1 cellular context compared by ENCODE assay signal in the genomic region with DNA sequence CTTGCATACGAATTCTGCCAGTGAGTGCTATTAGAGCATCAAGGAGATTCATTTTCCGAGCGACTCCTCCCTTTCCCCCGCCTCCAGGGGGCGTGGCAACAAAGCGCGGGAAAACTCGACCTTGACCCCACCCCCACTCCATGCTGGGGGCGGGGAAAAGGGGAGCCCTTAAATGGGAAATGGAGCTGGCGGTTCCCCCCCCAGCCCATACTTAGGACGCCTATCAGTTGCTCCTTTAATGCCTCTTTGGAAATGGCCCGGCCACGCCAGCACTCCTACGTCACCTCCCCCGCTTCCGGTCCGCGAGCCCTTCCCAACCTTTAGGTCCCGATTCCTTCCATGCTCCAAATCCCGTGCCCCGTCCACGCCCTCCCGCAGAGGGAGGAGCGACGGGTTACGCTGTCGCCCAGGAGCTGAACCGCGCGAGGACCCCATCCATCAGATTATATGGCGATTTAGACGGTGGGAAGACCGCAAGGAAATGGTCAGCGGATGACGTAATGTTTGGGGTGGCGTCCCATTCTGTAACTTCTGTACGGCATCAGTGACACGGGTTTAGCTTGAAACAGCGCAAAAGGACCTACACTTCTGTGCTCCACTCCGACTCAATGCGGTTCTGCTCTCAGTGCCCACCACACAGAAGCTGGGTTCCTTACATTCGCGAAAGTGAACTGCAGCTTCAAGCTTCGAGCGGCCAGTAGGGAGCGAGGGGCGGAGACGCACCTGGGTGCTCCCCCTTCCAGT.
A peak's percentile ranks its signal among the peaks of the same experiment; 100 is the strongest.
TF ChIP-seq lines count a peak whose summit lies in the region.

No MANE protein-coding gene starts in this region.

TF ChIP-seq in K562, 482 proteins besides CTCF, POLR2A, EP300 and RAD21 (continued from another document and continues in another):
- TF ChIP-seq, protein P1, sequence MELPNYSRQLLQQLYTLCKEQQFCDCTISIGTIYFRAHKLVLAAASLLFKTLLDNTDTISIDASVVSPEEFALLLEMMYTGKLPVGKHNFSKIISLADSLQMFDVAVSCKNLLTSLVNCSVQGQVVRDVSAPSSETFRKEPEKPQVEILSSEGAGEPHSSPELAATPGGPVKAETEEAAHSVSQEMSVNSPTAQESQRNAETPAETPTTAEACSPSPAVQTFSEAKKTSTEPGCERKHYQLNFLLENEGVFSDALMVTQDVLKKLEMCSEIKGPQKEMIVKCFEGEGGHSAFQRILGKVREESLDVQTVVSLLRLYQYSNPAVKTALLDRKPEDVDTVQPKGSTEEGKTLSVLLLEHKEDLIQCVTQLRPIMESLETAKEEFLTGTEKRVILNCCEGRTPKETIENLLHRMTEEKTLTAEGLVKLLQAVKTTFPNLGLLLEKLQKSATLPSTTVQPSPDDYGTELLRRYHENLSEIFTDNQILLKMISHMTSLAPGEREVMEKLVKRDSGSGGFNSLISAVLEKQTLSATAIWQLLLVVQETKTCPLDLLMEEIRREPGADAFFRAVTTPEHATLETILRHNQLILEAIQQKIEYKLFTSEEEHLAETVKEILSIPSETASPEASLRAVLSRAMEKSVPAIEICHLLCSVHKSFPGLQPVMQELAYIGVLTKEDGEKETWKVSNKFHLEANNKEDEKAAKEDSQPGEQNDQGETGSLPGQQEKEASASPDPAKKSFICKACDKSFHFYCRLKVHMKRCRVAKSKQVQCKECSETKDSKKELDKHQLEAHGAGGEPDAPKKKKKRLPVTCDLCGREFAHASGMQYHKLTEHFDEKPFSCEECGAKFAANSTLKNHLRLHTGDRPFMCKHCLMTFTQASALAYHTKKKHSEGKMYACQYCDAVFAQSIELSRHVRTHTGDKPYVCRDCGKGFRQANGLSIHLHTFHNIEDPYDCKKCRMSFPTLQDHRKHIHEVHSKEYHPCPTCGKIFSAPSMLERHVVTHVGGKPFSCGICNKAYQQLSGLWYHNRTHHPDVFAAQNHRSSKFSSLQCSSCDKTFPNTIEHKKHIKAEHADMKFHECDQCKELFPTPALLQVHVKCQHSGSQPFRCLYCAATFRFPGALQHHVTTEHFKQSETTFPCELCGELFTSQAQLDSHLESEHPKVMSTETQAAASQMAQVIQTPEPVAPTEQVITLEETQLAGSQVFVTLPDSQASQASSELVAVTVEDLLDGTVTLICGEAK (IDR thresholded peaks at IDR 0.05), result peak; percentile 88
- TF ChIP-seq, protein P1 (CRISPR knock-in tag; IDR thresholded peaks at IDR 0.05), result no peak
- TF ChIP-seq SPI1 (IDR thresholded peaks at IDR 0.05; ENCODE audit: borderline replicate concordance, low read depth, low read length), result 0 out of 2 replicates have a peak, but pooled peaks have one; percentile 0
- peak; percentile 99 for TF ChIP-seq ATF7 (IDR thresholded peaks at IDR 0.05)
- no peak for TF ChIP-seq ID3 (CRISPR knock-in tag; IDR thresholded peaks at IDR 0.05)
- TF ChIP-seq ID3 (tag; IDR thresholded peaks at IDR 0.05), result peak; percentile 84
- peak in 1 of 2 experiments; percentile 54; a peak in 1 of 4 replicates for TF ChIP-seq KDM4B (IDR thresholded peaks at IDR 0.05; ENCODE audit: borderline replicate concordance in 2 of 2, low read depth in 1 of 2)
- TF ChIP-seq ETV1 (tag; conservative IDR thresholded peaks at IDR 0.05; ENCODE audit: low read depth), result peak; percentile 98
- TF ChIP-seq JUND (IDR thresholded peaks at IDR 0.05; ENCODE audit: borderline replicate concordance, low read depth, low read length), result peak; percentile 79
- TF ChIP-seq JUND (tag; IDR thresholded peaks at IDR 0.05; ENCODE audit: borderline replicate concordance, low read depth, low read length), result peak; percentile 98
- peak; percentile 46; the same call in 1 of the 2 replicates for TF ChIP-seq ZBTB43 (CRISPR knock-in tag; IDR thresholded peaks at IDR 0.05)
- TF ChIP-seq PHF20 (IDR thresholded peaks at IDR 0.05; ENCODE audit: partially characterized antibody), result no peak
- TF ChIP-seq SMAD1 (IDR thresholded peaks at IDR 0.05; ENCODE audit: low read depth, low read length, partially characterized antibody), result peak; percentile 7
- no peak for TF ChIP-seq NFIX (CRISPR knock-in tag; IDR thresholded peaks at IDR 0.05; ENCODE audit: low read depth)
- TF ChIP-seq CSDE1 (IDR thresholded peaks at IDR 0.05), result peak in 1 of 2 experiments; percentile 58; a peak in 1 of 4 replicates
- TF ChIP-seq KLF16 (IDR thresholded peaks at IDR 0.05), result peak; percentile 53
- TF ChIP-seq KLF1 (tag; IDR thresholded peaks at IDR 0.05), result peak; percentile 92
- TF ChIP-seq HDAC6 (IDR thresholded peaks at IDR 0.05; ENCODE audit: low read depth, low read length), result no peak
- TF ChIP-seq, protein P2, sequence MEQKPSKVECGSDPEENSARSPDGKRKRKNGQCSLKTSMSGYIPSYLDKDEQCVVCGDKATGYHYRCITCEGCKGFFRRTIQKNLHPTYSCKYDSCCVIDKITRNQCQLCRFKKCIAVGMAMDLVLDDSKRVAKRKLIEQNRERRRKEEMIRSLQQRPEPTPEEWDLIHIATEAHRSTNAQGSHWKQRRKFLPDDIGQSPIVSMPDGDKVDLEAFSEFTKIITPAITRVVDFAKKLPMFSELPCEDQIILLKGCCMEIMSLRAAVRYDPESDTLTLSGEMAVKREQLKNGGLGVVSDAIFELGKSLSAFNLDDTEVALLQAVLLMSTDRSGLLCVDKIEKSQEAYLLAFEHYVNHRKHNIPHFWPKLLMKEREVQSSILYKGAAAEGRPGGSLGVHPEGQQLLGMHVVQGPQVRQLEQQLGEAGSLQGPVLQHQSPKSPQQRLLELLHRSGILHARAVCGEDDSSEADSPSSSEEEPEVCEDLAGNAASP (IDR thresholded peaks at IDR 0.05), result no peak
- TF ChIP-seq CBFA2T3 (IDR thresholded peaks at IDR 0.05), result peak; percentile 34
- TF ChIP-seq ZSCAN32 (CRISPR knock-in tag; IDR thresholded peaks at IDR 0.05), result 0 out of 2 replicates have a peak, but pooled peaks have one; percentile 45
- no peak for TF ChIP-seq PURB (CRISPR knock-in tag; IDR thresholded peaks at IDR 0.05; ENCODE audit: low read depth)
- peak; percentile 61; the same call in 1 of the 2 replicates for TF ChIP-seq FOXP1 (CRISPR knock-in tag; IDR thresholded peaks at IDR 0.05)
- 0 out of 2 replicates have a peak, but pooled peaks have one; percentile 27 for TF ChIP-seq PTBP1 (IDR thresholded peaks at IDR 0.05; ENCODE audit: low read depth, low read length)
- TF ChIP-seq, protein P3, sequence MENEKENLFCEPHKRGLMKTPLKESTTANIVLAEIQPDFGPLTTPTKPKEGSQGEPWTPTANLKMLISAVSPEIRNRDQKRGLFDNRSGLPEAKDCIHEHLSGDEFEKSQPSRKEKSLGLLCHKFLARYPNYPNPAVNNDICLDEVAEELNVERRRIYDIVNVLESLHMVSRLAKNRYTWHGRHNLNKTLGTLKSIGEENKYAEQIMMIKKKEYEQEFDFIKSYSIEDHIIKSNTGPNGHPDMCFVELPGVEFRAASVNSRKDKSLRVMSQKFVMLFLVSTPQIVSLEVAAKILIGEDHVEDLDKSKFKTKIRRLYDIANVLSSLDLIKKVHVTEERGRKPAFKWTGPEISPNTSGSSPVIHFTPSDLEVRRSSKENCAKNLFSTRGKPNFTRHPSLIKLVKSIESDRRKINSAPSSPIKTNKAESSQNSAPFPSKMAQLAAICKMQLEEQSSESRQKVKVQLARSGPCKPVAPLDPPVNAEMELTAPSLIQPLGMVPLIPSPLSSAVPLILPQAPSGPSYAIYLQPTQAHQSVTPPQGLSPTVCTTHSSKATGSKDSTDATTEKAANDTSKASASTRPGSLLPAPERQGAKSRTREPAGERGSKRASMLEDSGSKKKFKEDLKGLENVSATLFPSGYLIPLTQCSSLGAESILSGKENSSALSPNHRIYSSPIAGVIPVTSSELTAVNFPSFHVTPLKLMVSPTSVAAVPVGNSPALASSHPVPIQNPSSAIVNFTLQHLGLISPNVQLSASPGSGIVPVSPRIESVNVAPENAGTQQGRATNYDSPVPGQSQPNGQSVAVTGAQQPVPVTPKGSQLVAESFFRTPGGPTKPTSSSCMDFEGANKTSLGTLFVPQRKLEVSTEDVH (IDR thresholded peaks at IDR 0.05; ENCODE audit: low read depth, partially characterized antibody), result peak; percentile 100
- TF ChIP-seq ZNF586 (CRISPR knock-in tag; conservative IDR thresholded peaks at IDR 0.05), result no peak
- TF ChIP-seq, protein P4, sequence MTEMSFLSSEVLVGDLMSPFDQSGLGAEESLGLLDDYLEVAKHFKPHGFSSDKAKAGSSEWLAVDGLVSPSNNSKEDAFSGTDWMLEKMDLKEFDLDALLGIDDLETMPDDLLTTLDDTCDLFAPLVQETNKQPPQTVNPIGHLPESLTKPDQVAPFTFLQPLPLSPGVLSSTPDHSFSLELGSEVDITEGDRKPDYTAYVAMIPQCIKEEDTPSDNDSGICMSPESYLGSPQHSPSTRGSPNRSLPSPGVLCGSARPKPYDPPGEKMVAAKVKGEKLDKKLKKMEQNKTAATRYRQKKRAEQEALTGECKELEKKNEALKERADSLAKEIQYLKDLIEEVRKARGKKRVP (CRISPR knock-in tag; IDR thresholded peaks at IDR 0.05), result peak; percentile 79
- peak; percentile 67 for TF ChIP-seq POLR2G (IDR thresholded peaks at IDR 0.05; ENCODE audit: low read depth, low read length)
- TF ChIP-seq, protein P5, sequence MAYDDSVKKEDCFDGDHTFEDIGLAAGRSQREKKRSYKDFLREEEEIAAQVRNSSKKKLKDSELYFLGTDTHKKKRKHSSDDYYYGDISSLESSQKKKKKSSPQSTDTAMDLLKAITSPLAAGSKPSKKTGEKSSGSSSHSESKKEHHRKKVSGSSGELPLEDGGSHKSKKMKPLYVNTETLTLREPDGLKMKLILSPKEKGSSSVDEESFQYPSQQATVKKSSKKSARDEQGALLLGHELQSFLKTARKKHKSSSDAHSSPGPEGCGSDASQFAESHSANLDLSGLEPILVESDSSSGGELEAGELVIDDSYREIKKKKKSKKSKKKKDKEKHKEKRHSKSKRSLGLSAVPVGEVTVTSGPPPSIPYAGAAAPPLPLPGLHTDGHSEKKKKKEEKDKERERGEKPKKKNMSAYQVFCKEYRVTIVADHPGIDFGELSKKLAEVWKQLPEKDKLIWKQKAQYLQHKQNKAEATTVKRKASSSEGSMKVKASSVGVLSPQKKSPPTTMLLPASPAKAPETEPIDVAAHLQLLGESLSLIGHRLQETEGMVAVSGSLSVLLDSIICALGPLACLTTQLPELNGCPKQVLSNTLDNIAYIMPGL (CRISPR knock-in tag; IDR thresholded peaks at IDR 0.05), result peak; percentile 67; the same call in 1 of the 2 replicates
- no peak; the same call in 1 of the 2 replicates for TF ChIP-seq ZBTB17 (CRISPR knock-in tag; IDR thresholded peaks at IDR 0.05)
- TF ChIP-seq FOXK1 (CRISPR knock-in tag; IDR thresholded peaks at IDR 0.05; ENCODE audit: borderline replicate concordance), result peak; percentile 80
- peak; percentile 74; the same call in 1 of the 2 replicates for TF ChIP-seq ZZZ3 (IDR thresholded peaks at IDR 0.05)
